1 cellular context compared by ENCODE assay signal in the genomic region with DNA sequence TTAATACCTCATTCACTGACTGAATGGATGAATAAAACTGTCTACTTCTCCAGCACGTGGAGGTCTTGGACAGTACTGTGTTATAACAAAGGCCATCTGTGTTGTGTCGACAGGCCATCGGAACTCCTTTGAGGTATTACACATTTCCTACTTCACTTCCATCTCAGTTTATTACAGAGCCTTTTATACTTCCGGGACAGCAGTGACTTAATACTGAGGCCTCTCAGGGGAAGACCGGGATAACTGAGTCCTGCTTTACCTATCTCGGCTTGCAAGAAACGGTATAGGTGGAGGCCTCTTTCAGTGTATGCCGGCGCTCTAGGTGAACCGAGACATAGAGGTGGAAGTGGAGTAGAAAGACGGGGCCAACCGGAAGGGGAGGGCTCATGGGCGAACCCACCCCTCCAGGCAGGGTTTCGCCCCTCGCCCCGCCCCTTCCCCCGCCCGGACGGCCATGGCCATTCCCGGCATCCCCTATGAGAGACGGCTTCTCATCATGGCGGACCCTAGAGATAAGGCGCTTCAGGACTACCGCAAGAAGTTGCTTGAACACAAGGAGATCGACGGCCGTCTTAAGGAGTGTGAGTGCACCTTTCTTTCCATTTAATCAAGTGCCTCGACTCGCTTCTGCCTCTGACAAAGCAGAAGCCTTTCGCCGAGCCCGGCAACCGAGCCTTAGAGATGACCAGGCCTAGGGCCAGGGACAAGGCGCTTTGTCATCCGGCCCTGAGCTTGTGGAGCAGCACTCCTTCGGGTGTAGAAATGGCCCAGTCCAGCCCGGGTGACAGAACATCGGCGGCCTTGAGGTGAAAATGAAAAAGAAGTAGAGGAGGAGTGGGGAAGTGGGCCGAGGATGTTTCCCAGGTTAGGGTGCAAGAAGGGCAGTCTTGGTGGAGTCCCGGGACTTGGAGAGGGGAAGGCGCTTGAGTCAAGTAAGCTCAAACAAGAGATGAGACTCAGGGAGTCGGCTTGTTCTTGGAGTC.
A peak's percentile ranks its signal among the peaks of the same experiment; 100 is the strongest.
TF ChIP-seq lines count a peak whose summit lies in the region.

PSMC6 (plus strand) TSS at position 477 of the 983 bp plus-strand sequence; CDS start at position 497, 20 bp downstream.

TF ChIP-seq in WTC11, 78 proteins besides CTCF, POLR2A, EP300 and RAD21 (continued from another document):
- TF ChIP-seq USF2 (CRISPR knock-in tag; IDR thresholded peaks at IDR 0.05) (no peak), MYBL2 (CRISPR knock-in tag; IDR thresholded peaks at IDR 0.05) (no peak), SP1 (CRISPR knock-in tag; conservative IDR thresholded peaks at IDR 0.05) (peak; percentile 72), GABPB1 (CRISPR knock-in tag; IDR thresholded peaks at IDR 0.05) (peak; percentile 34; the same call in 1 of the 2 replicates), TP53 (CRISPR knock-in tag; IDR thresholded peaks at IDR 0.05) (no peak), MLX (CRISPR knock-in tag; IDR thresholded peaks at IDR 0.05) (no peak), OVOL2 (CRISPR knock-in tag; IDR thresholded peaks at IDR 0.05; ENCODE audit: borderline replicate concordance) (no peak), NR2C2 (CRISPR knock-in tag; IDR thresholded peaks at IDR 0.05) (no peak), NFATC4 (CRISPR knock-in tag; IDR thresholded peaks at IDR 0.05) (no peak)
- TF ChIP-seq, protein P1, sequence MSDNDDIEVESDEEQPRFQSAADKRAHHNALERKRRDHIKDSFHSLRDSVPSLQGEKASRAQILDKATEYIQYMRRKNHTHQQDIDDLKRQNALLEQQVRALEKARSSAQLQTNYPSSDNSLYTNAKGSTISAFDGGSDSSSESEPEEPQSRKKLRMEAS (CRISPR knock-in tag; IDR thresholded peaks at IDR 0.05) = 0 out of 2 replicates have a peak, but pooled peaks have one; percentile 33
- TF ChIP-seq, protein P2, sequence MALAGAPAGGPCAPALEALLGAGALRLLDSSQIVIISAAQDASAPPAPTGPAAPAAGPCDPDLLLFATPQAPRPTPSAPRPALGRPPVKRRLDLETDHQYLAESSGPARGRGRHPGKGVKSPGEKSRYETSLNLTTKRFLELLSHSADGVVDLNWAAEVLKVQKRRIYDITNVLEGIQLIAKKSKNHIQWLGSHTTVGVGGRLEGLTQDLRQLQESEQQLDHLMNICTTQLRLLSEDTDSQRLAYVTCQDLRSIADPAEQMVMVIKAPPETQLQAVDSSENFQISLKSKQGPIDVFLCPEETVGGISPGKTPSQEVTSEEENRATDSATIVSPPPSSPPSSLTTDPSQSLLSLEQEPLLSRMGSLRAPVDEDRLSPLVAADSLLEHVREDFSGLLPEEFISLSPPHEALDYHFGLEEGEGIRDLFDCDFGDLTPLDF (CRISPR knock-in tag; IDR thresholded peaks at IDR 0.05) = no peak
